Comparison of ENCODE assay signal across 20 cellular contexts in the genomic region with DNA sequence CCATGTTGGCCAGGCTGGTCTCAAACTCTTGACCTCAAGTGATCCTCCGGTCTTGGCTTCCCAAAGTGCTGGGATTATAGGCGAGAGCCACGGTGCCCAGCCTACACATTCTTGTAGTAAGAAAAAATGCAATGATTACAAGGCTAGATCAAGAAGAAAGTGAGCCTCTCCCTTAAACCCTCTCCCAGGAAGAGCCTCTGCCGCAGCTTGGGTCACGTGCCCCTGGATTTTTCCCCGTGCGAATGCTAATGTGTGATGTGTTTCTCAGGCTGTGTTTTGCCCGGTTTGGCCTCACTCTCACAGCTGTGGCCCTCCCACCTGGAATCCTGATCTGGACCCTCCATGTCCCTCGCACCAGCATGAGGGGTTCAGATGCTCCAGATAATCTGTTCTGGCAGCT. TPM values are rescaled to one million over a fixed set of nuclear protein-coding genes. Genes with fewer than 3 reads are reported as not detected.
DNase-seq lines count a peak whose midpoint lies in the region; ATAC-seq and TF ChIP-seq lines count a peak whose summit lies in the region.
"Had no signal": no experiment of that assay in that cellular context is flagged by ENCODE, and none has a peak within 500 bp of the region (broad histone marks: within the 10 kb centered on the region; RNA-seq: fewer than 3 reads in every experiment).

No MANE protein-coding gene starts in this region.

- TF ChIP-seq CTCF in RWPE2 (IDR thresholded peaks at IDR 0.05; ENCODE audit: poor library complexity, severe bottlenecking) (no peak), glutamatergic neuron (IDR thresholded peaks at IDR 0.05; ENCODE audit: partially characterized antibody, unreplicated experiment) (no peak), retinal pigment epithelial cell (conservative IDR thresholded peaks at IDR 0.05; ENCODE audit: low read depth, low read length) (no peak)

- H3K4me3 ChIP-seq in RWPE2 (ENCODE audit: severe bottlenecking) (no peak overlapping the region), retinal pigment epithelial cell (ENCODE audit: low read length) (no peak overlapping the region)
- H3K4me3 ChIP-seq: SJSA1 had no signal

- peak; percentile 50 for DNase-seq in Right ventricle myocardium inferior (ENCODE audit: missing footprints)
- DNase-seq in left cardiac atrium: no peak
- DNase-seq in RWPE2 (ENCODE audit: low spot score): peak; percentile 38
- no peak for DNase-seq in glutamatergic neuron
- peak; percentile 12 for DNase-seq in retinal pigment epithelial cell (ENCODE audit: low read depth)
- no peak for DNase-seq in GF-D8 (lab: John Stamatoyannopoulos, UW)
- DNase-seq in activated effector memory CD4-positive, alpha-beta T cell treated with anti-CD3 and anti-CD28 coated beads, Interleukin-2, amount 50 U/mL, for 16 hours: no peak
- DNase-seq: 8988T; AML-193; DMS53; KBM-7; MM.1S; NCI-H1048; NCI-H1417 treated with DMSO at 0.1 percent for 48 hours; NCI-H187; NCI-H2107; NCI-H446 treated with DMSO at 0.1 percent for 48 hours; NK-92 treated with Interleukin-12 subunit alpha and Interleukin-12 subunit beta, amount 100 ng/mL, for 24 hours had no signal

- H3K36me3 Mint-ChIP-seq in glutamatergic neuron (ENCODE audit: unreplicated experiment): no peaks in the 10 kb centered on the region

- H3K4me1 Mint-ChIP-seq in glutamatergic neuron (ENCODE audit: low read depth, unreplicated experiment): peaks cover 27% of the 10 kb centered on the region

- no peaks in the 10 kb centered on the region for H3K4me1 ChIP-seq in RWPE2 (ENCODE audit: insufficient read depth, poor library complexity, severe bottlenecking)
- H3K4me1 ChIP-seq: SJSA1 had no signal

- H3K27me3 Mint-ChIP-seq in glutamatergic neuron (ENCODE audit: unreplicated experiment): peaks cover 9% of the 10 kb centered on the region

- intact Hi-C loops in Right ventricle myocardium inferior (cut with DNase I) (no loop called here), left cardiac atrium (cut with DNase I) (loop anchor here in 1 of 2 donors (5.0 kb wide), 1 partner anchor 36 kb away; no protein-coding TSS in a partner anchor)

- ATAC-seq in Right ventricle myocardium inferior (no peak), left cardiac atrium (no peak), RWPE2 (ENCODE audit: low read depth) (no peak), HG03175 (IDR thresholded peaks at IDR 0.05; ENCODE audit: unreplicated experiment) (no peak)

- no peak overlapping the region for H3K4me3 Mint-ChIP-seq in glutamatergic neuron (ENCODE audit: unreplicated experiment)

- H3K9me3 ChIP-seq in RWPE2 (ENCODE audit: severe bottlenecking): no peaks in the 10 kb centered on the region
- H3K9me3 ChIP-seq: SJSA1 had no signal

- peaks cover 7% of the 10 kb centered on the region for H3K9me3 Mint-ChIP-seq in glutamatergic neuron (ENCODE audit: unreplicated experiment)

- H3K36me3 ChIP-seq in RWPE2 (ENCODE audit: low read depth): no peaks in the 10 kb centered on the region
- H3K36me3 ChIP-seq: SJSA1 had no signal

- H3K27ac ChIP-seq in RWPE2 (ENCODE audit: poor library complexity, severe bottlenecking): no peak overlapping the region
- H3K27ac ChIP-seq: SJSA1 had no signal

- no peaks in the 10 kb centered on the region for H3K27me3 ChIP-seq in RWPE2 (ENCODE audit: insufficient read depth, poor library complexity, severe bottlenecking)
- H3K27me3 ChIP-seq: SJSA1 had no signal

- H3K27ac Mint-ChIP-seq in glutamatergic neuron (ENCODE audit: unreplicated experiment): peak overlapping the region; percentile 90

RNA-seq across cellular contexts. Expression of a gene that starts 6.9 kb away (rescaled TPM):
- total RNA-seq in Right ventricle myocardium inferior (107 TPM), left cardiac atrium (100 to 1,000 TPM in 1 of 2 donors, 10 to 100 TPM in 1; 82.7 to 108 TPM), glutamatergic neuron (ENCODE audit: unreplicated experiment) (17.3 TPM)

RNA-seq across cellular contexts. Expression of a gene that starts 20.1 kb away (rescaled TPM):
- 62.9 TPM for total RNA-seq in Right ventricle myocardium inferior
- 10 to 100 TPM; 50.4 to 60.5 TPM for total RNA-seq in left cardiac atrium
- 14.9 TPM for total RNA-seq in glutamatergic neuron (ENCODE audit: unreplicated experiment)

Comparison
In these comparisons a context has a peak if more than half of its experiments do, and no peak if none do; other contexts are left out.
1. DNase-seq: peak in Right ventricle myocardium inferior (single experiment), RWPE2 (single experiment) and retinal pigment epithelial cell (single experiment); none in left cardiac atrium (single experiment), glutamatergic neuron (single experiment), GF-D8 (single experiment) and activated effector memory CD4-positive, alpha-beta T cell treated with anti-CD3 and anti-CD28 coated beads, Interleukin-2, amount 50 U/mL, for 16 hours (single experiment).